ENCODE assay signal across 16 cellular contexts in genomic region chr3:72165337-72165736, GRCh38.
A peak's percentile ranks its signal among the peaks of the same experiment; 100 is the strongest.
DNase-seq lines count a peak whose midpoint lies in the region; ATAC-seq and TF ChIP-seq lines count a peak whose summit lies in the region.
"Had no signal": no experiment of that assay in that cellular context is flagged by ENCODE, and none has a peak within 500 bp of the region (broad histone marks: within the 10 kb centered on the region; RNA-seq: fewer than 3 reads in every experiment).

No MANE protein-coding gene starts in this region.

- H3K4me3 ChIP-seq in OCI-LY7 (ENCODE audit: low read depth, low read length, poor library complexity, severe bottlenecking) (peak overlapping the region; percentile 45), fibroblast of mammary gland (ENCODE audit: control insufficient read depth, low read depth, low read length) (no peak overlapping the region)

- H3K4me1 ChIP-seq in OCI-LY7 (ENCODE audit: insufficient read depth, low read length, poor library complexity, severe bottlenecking) = peaks cover 52% of the 10 kb centered on the region

- H3K36me3 ChIP-seq in OCI-LY7 (ENCODE audit: insufficient read depth, low read length) = no peaks in the 10 kb centered on the region

- peak overlapping the region; percentile 90 for H3K27ac ChIP-seq in OCI-LY7 (ENCODE audit: low read depth, low read length, poor library complexity, severe bottlenecking)
- H3K27ac ChIP-seq: C4-2B had no signal

- BruUV-seq in OCI-LY7 (replicated peaks; lab: Mats Ljungman, UMichigan) = no TSS peak

- POLR2A ChIA-PET in OCI-LY7 (lab: Charles Lee) = interaction anchor here (0.6 to 2.7 kb wide), 12 partner anchors 9 to 597 kb away, joined by 3 to 24 read pairs (median 4); no protein-coding TSS in a partner anchor

- TF ChIP-seq CTCF in OCI-LY7 (conservative IDR thresholded peaks at IDR 0.05; ENCODE audit: low read length) (no peak; the same call in 1 of the 2 replicates), fibroblast of mammary gland (conservative IDR thresholded peaks at IDR 0.05; ENCODE audit: control insufficient read depth, insufficient read depth, low read depth, low read length) (no peak)

- no peak overlapping the region for H3K4me3 Mint-ChIP-seq in stimulated activated naive B cell treated with anti-CD40 and anti-IgM and Interleukin-4, amounts not matched to agents 10 μg/mL and 1 μg/mL and 100 μg/mL, for 72 hours

- no peaks in the 10 kb centered on the region for H3K79me2 ChIP-seq in OCI-LY7 (ENCODE audit: insufficient read depth, low read depth, low read length)

- in situ Hi-C loops in ACHN (cut with HindIII; ENCODE audit: low pct_ligation_motif_present, low pct_unique_long_range_greater_than_20kb, low sequenced_read_pairs) = no loop called here

- no peaks in the 10 kb centered on the region for H3K36me3 Mint-ChIP-seq in stimulated activated naive B cell treated with anti-CD40 and anti-IgM and Interleukin-4, amounts not matched to agents 10 μg/mL and 1 μg/mL and 100 μg/mL, for 72 hours

- intact Hi-C loops in OCI-LY7 (cut with micrococcal nuclease; ENCODE audit: unreplicated experiment) = no loop called here

- peak overlapping the region; percentile 69 for H3K4me2 ChIP-seq in OCI-LY7 (ENCODE audit: low read length)

- no peak overlapping the region for H2AFZ ChIP-seq in OCI-LY7 (ENCODE audit: low read length)

- H3K27ac Mint-ChIP-seq in stimulated activated naive B cell treated with anti-CD40 and anti-IgM and Interleukin-4, amounts not matched to agents 10 μg/mL and 1 μg/mL and 100 μg/mL, for 72 hours = peak overlapping the region; percentile 47

- no peaks in the 10 kb centered on the region for H4K20me1 ChIP-seq in OCI-LY7 (ENCODE audit: insufficient read depth, low read length)

- peaks cover 41 to 72% of the 10 kb centered on the region in 2 donors for H3K4me1 Mint-ChIP-seq in stimulated activated naive B cell treated with anti-CD40 and anti-IgM and Interleukin-4, amounts not matched to agents 10 μg/mL and 1 μg/mL and 100 μg/mL, for 72 hours

- peak; percentile 37 for DNase-seq in GM03348 (ENCODE audit: low spot score)
- DNase-seq in OCI-LY7 (ENCODE audit: low spot score) = no peak
- DNase-seq in fibroblast of mammary gland (ENCODE audit: low read depth) = peak; percentile 54
- no peak for DNase-seq in stimulated activated naive B cell treated with anti-CD40 and anti-IgM and Interleukin-4, amounts not matched to agents 10 μg/mL and 1 μg/mL and 100 μg/mL, for 72 hours
- no peak for DNase-seq in ACHN
- no peak for DNase-seq in NCI-H1436 (lab: John Stamatoyannopoulos, UW)
- DNase-seq: Caco-2, GDM1, H7, NCI-H146, NCI-H2227 treated with DMSO at 0.1 percent for 48 hours, NCI-H526 treated with DMSO at 0.1 percent for 48 hours, PC-3, T-helper 1 cell had no signal

- no peaks in the 10 kb centered on the region for H3K9me3 Mint-ChIP-seq in stimulated activated naive B cell treated with anti-CD40 and anti-IgM and Interleukin-4, amounts not matched to agents 10 μg/mL and 1 μg/mL and 100 μg/mL, for 72 hours

- H3K9me2 ChIP-seq in OCI-LY7 (ENCODE audit: insufficient read depth, low read length) = no peaks in the 10 kb centered on the region

- no peaks in the 10 kb centered on the region for H3K9me3 ChIP-seq in OCI-LY7 (ENCODE audit: low read length)
- H3K9me3 ChIP-seq: Caco-2 had no signal

- H3K27me3 Mint-ChIP-seq in stimulated activated naive B cell treated with anti-CD40 and anti-IgM and Interleukin-4, amounts not matched to agents 10 μg/mL and 1 μg/mL and 100 μg/mL, for 72 hours = peaks cover 22 to 31% of the 10 kb centered on the region in 2 donors

- ATAC-seq in stimulated activated naive B cell treated with anti-CD40 and anti-IgM and Interleukin-4, amounts not matched to agents 10 μg/mL and 1 μg/mL and 100 μg/mL, for 72 hours (replicated peaks) = no peak
- no peak for ATAC-seq in GM21526 (IDR thresholded peaks at IDR 0.05; ENCODE audit: low FRiP score, unreplicated experiment)
- ATAC-seq: PC-3 had no signal

- CTCF ChIA-PET in OCI-LY7 (lab: Charles Lee; ENCODE audit: unreplicated experiment) = interaction anchor here (0.7 to 1.1 kb wide), 2 partner anchors 64 to 105 kb away, joined by 3 read pairs; no protein-coding TSS in a partner anchor

Comparison
In these comparisons a context has a peak if more than half of its experiments do, and no peak if none do; other contexts are left out.
1. DNase-seq: peak in GM03348 (single experiment) and fibroblast of mammary gland (single experiment); none in OCI-LY7 (single experiment), stimulated activated naive B cell treated with anti-CD40 and anti-IgM and Interleukin-4, amounts not matched to agents 10 μg/mL and 1 μg/mL and 100 μg/mL, for 72 hours (single experiment), ACHN (single experiment) and NCI-H1436 (single experiment).